In genomic region chr1:54237656-54238055, GRCh38 we compare ENCODE assay signal across 28 cellular contexts.
"Had no signal": no experiment of that assay in that cellular context is flagged by ENCODE, and none has a peak within 500 bp of the region (broad histone marks: within the 10 kb centered on the region; RNA-seq: fewer than 3 reads in every experiment).

No MANE protein-coding gene starts in this region.

- H3K36me3 ChIP-seq: neural progenitor cell had no signal

- H3K4me1 ChIP-seq: neural progenitor cell, prostate gland, right atrium auricular region, thyroid gland, vagina had no signal

- H3K4me3 ChIP-seq: coronary artery, gastrocnemius medialis, heart right ventricle, left lung, mucosa of descending colon, neural progenitor cell, prostate gland, right atrium auricular region, smooth muscle cell, stomach, thyroid gland, vagina had no signal

- H3K27me3 Mint-ChIP-seq: effector memory CD8-positive, alpha-beta T cell; naive B cell; natural killer cell treated with Interleukin-12 subunit alpha and Interleukin-12 subunit beta and Interleukin-15 and Interleukin-18, amount 100 ng/mL, for 72 hours had no signal

- H3K27ac ChIP-seq: coronary artery, gastrocnemius medialis, heart right ventricle, left lung, neural progenitor cell, prostate gland, right atrium auricular region, stomach, thyroid gland, vagina had no signal

- H3K9me3 Mint-ChIP-seq: effector memory CD8-positive, alpha-beta T cell; mesothelial cell of epicardium; naive B cell; natural killer cell treated with Interleukin-12 subunit alpha and Interleukin-12 subunit beta and Interleukin-15 and Interleukin-18, amount 100 ng/mL, for 72 hours had no signal

- ATAC-seq: effector memory CD8-positive, alpha-beta T cell; gastrocnemius medialis; natural killer cell treated with Interleukin-12 subunit alpha and Interleukin-12 subunit beta and Interleukin-15 and Interleukin-18, amount 100 ng/mL, for 72 hours; sciatic nerve had no signal

- H3K4me3 Mint-ChIP-seq: effector memory CD8-positive, alpha-beta T cell; mesothelial cell of epicardium; naive B cell; natural killer cell treated with Interleukin-12 subunit alpha and Interleukin-12 subunit beta and Interleukin-15 and Interleukin-18, amount 100 ng/mL, for 72 hours; neural progenitor cell had no signal

- DNase-seq: dermis blood vessel endothelial cell; effector memory CD8-positive, alpha-beta T cell; foreskin fibroblast; gastrocnemius medialis; heart right ventricle; hippocampal formation; left cardiac atrium; mesenchymal stem cell; mucosa of descending colon; naive B cell; stimulated activated CD4-positive, alpha-beta T cell treated with anti-CD3 and anti-CD28 coated beads, Interleukin-12 subunit alpha, Interleukin-12 subunit beta, amount 100 ng/mL, for 4 hours; stimulated activated CD4-positive, alpha-beta T cell treated with anti-CD3 and anti-CD28 coated beads, Interleukin-1b, Interleukin-23, amount 100 ng/mL, for 48 hours; stimulated activated CD4-positive, alpha-beta T cell treated with anti-CD3 and anti-CD28 coated beads, Interleukin-4, amount 100 ng/mL, for 1 hour; stimulated activated CD8-positive, alpha-beta memory T cell treated with anti-CD3 and anti-CD28 coated beads, Interleukin-4, amount 100 ng/mL, for 48 hours; stimulated activated naive CD4-positive, alpha-beta T cell treated with Interleukin-2 at 50 U/mL for 16 hours; stomach; thyroid gland; trophoblast cell had no signal

- H3K4me1 Mint-ChIP-seq: mesothelial cell of epicardium had no signal

- H3K27me3 ChIP-seq: gastrocnemius medialis, heart right ventricle, left lung, neural progenitor cell, right atrium auricular region, stomach, thyroid gland, vagina had no signal

- H3K27ac Mint-ChIP-seq: mesothelial cell of epicardium, neural progenitor cell had no signal

- H3K9me3 ChIP-seq: gastrocnemius medialis, heart right ventricle, left lung, mucosa of descending colon, prostate gland, right atrium auricular region, stomach, thyroid gland, vagina had no signal

- H3K36me3 Mint-ChIP-seq: natural killer cell treated with Interleukin-12 subunit alpha and Interleukin-12 subunit beta and Interleukin-15 and Interleukin-18, amount 100 ng/mL, for 72 hours had no signal
